ENCODE assay signal across 11 cellular contexts in genomic region chr19:45302416-45302815, GRCh38. TPM values are rescaled to one million over a fixed set of nuclear protein-coding genes. Genes with fewer than 3 reads are reported as not detected.
"Had no signal": no experiment of that assay in that cellular context is flagged by ENCODE, and none has a peak within 500 bp of the region (broad histone marks: within the 10 kb centered on the region; RNA-seq: fewer than 3 reads in every experiment).

No MANE protein-coding gene starts in this region.

- H2AFZ ChIP-seq: GM23248 had no signal

- H3K4me3 ChIP-seq: GM23248, HAP-1 had no signal

- ATAC-seq: HCT116 had no signal

- DNase-seq: GM23248, GOT3, H7, HFFc6, KG1 had no signal

- FAIRE-seq: HTR-8/SVneo had no signal

- H3K27ac ChIP-seq: GM23248 had no signal

- H3K9ac ChIP-seq: GM23248 had no signal

- H3K9me3 ChIP-seq: HAP-1 had no signal

- H3K36me3 ChIP-seq: HAP-1 had no signal

RNA-seq across cellular contexts. Expression of gene CKM, which starts 20.3 kb away (rescaled TPM):
- total RNA-seq: GM23248, H4, H7, HFFc6, HT-29 had no signal
- polyA plus RNA-seq: GM23248, IgD-negative memory B cell had no signal

RNA-seq across cellular contexts. Expression of gene KLC3, which starts 38.1 kb away (rescaled TPM):
- total RNA-seq: GM23248, H4, HFFc6 had no signal
- polyA plus RNA-seq: GM23248, IgD-negative memory B cell had no signal

RNA-seq across cellular contexts. Expression of gene EXOC3L2, which starts 57.2 kb away (rescaled TPM):
- total RNA-seq: GM23248, H4, HT-29 had no signal
- polyA plus RNA-seq: GM23248, IgD-negative memory B cell had no signal
